Comparison of ENCODE assay signal across 9 cellular contexts in genomic region chr6:36594029-36594815, GRCh38. TPM values are rescaled to one million over a fixed set of nuclear protein-coding genes. Genes with fewer than 3 reads are reported as not detected.
DNase-seq lines count a peak whose midpoint lies in the region; ATAC-seq, FAIRE-seq and TF ChIP-seq lines count a peak whose summit lies in the region.
"Had no signal": no experiment of that assay in that cellular context is flagged by ENCODE, and none has a peak within 500 bp of the region (broad histone marks: within the 10 kb centered on the region; RNA-seq: fewer than 3 reads in every experiment).

Gene SRSF3, plus strand, starts transcription at chr6:36594362. Its CDS starts 2,401 bp downstream, at chr6:36596763.

- FAIRE-seq in small intestine (lab: Jason Lieb, UNC): no peak
- FAIRE-seq: islet of Langerhans had no signal

- peak within 1 kb of the TSS; percentile 79 for H3K4me2 ChIP-seq in mammary epithelial cell (ENCODE audit: insufficient read depth, low read depth, low read length)

- WGBS in mammary epithelial cell (ENCODE audit: low coverage, missing lambda C conversion rate): 0% methylated on average over 44 of the region's 58 CpGs
- 0% methylated on average over 57 to 58 of the region's 58 CpGs for WGBS in small intestine, 3 donors

- no peaks in the 10 kb centered on the region for H3K27me3 ChIP-seq in WERI-Rb-1 (ENCODE audit: insufficient read depth, low read depth, severe bottlenecking)
- H3K27me3 ChIP-seq in mammary epithelial cell (ENCODE audit: insufficient read depth, low read length): no peaks in the 10 kb centered on the region
- no peaks in the 10 kb centered on the region for H3K27me3 ChIP-seq in iPS-20b (ENCODE audit: insufficient read depth, low read length)
- no peaks in the 10 kb centered on the region for H3K27me3 ChIP-seq in small intestine (ENCODE audit: control insufficient read depth in 2 of 2, insufficient read depth in 2 of 2, low read length in 2 of 2)

- ATAC-seq in GM18907 (IDR thresholded peaks at IDR 0.05; ENCODE audit: unreplicated experiment) (peak; percentile 85), HG03159 (IDR thresholded peaks at IDR 0.05; ENCODE audit: unreplicated experiment) (peak; percentile 78)

- dilution Hi-C loops in mammary epithelial cell (cut with HindIII; ENCODE audit: low sequenced_read_pairs): loop anchor here (5.0 kb wide), 1 partner anchor 47 kb away; the partner anchor contains the start of gene STK38

- peaks cover 35% of the 10 kb centered on the region for H4K20me1 ChIP-seq in mammary epithelial cell (ENCODE audit: insufficient read depth, low read length)

- TSS peak; percentile 72 for BruUV-seq in mammary epithelial cell (replicated peaks; lab: Mats Ljungman, UMichigan)

- intact Hi-C loops in mammary epithelial cell (cut with micrococcal nuclease): loop anchor here (1.0 to 2.0 kb wide), 4 partner anchors 17 to 171 kb away; partner anchors contain the start of genes KCTD20, PXT1 and STK38

- H3K79me2 ChIP-seq in mammary epithelial cell (ENCODE audit: insufficient read depth, low read length): peaks cover 58% of the 10 kb centered on the region

- no peaks in the 10 kb centered on the region for H3K9me3 ChIP-seq in WERI-Rb-1 (ENCODE audit: severe bottlenecking)
- no peaks in the 10 kb centered on the region for H3K9me3 ChIP-seq in mammary epithelial cell (replicated peaks; ENCODE audit: insufficient read depth, low read length)
- no peaks in the 10 kb centered on the region for H3K9me3 ChIP-seq in iPS-20b (ENCODE audit: insufficient read depth, low read depth, low read length)
- no peaks in the 10 kb centered on the region for H3K9me3 ChIP-seq in small intestine (ENCODE audit: control insufficient read depth, low read depth)

- H3K36me3 ChIP-seq in WERI-Rb-1 (peaks cover 47% of the 10 kb centered on the region), mammary epithelial cell (ENCODE audit: insufficient read depth, low read length) (peaks cover 20% of the 10 kb centered on the region), iPS-20b (ENCODE audit: insufficient read depth, low read depth, low read length) (peaks cover 46% of the 10 kb centered on the region), small intestine (ENCODE audit: control insufficient read depth in 2 of 2, insufficient read depth in 2 of 2, low read length in 2 of 2) (peaks cover 12 to 17% of the 10 kb centered on the region in 2 donors)

- H2AFZ ChIP-seq in mammary epithelial cell (ENCODE audit: low read depth, low read length): peak within 1 kb of the TSS; percentile 87

- in situ Hi-C loops in mammary epithelial cell (cut with MboI; ENCODE audit: low sequenced_read_pairs in 2 of 2): loop anchor here (10.0 kb wide), 1 partner anchor 49 kb away; the partner anchor contains the start of gene STK38 (in 2 of the 2)

- H3K4me1 ChIP-seq in mammary epithelial cell (ENCODE audit: insufficient read depth, low read length): peaks cover 35% of the 10 kb centered on the region
- H3K4me1 ChIP-seq in iPS-20b (ENCODE audit: insufficient read depth, low read length): peaks cover 3% of the 10 kb centered on the region; the same call in 1 of the 2 replicates
- peaks cover 0 to 10% of the 10 kb centered on the region in 2 donors for H3K4me1 ChIP-seq in small intestine (ENCODE audit: control insufficient read depth in 2 of 2, insufficient read depth in 1 of 2, low read depth in 1 of 2, low read length in 1 of 2)

- CTCF ChIA-PET in mammary epithelial cell (lab: Charles Lee; ENCODE audit: low non-redundant PET): no interaction called here

- peak within 1 kb of the TSS; percentile 100 for H3K9ac ChIP-seq in mammary epithelial cell (ENCODE audit: insufficient read depth, low read length)
- H3K9ac ChIP-seq in iPS-20b (ENCODE audit: low read depth, low read length): peak within 1 kb of the TSS; percentile 97

- DNase-seq in AG08396 (ENCODE audit: low spot score) (peak; percentile 92), NCI-H2227 (lab: John Stamatoyannopoulos, UW; ENCODE audit: unreplicated experiment) (peak; percentile 98), WERI-Rb-1 (peak; percentile 100), mammary epithelial cell (peak; percentile 97), small intestine (peak; percentile 98)

- peak; percentile 65 for TF ChIP-seq CTCF in WERI-Rb-1 (IDR thresholded peaks at IDR 0.05; ENCODE audit: low read depth, low read length)
- TF ChIP-seq CTCF in mammary epithelial cell (conservative IDR thresholded peaks at IDR 0.05 in 1 of 2, IDR thresholded peaks at IDR 0.05 in 1 of 2; ENCODE audit: extremely low read depth in 1 of 2, insufficient read depth in 1 of 2, low read depth in 1 of 2, low read length in 2 of 2): peak in 1 of 2 donors; percentile 57

- H3K27ac ChIP-seq in WERI-Rb-1 (peak within 1 kb of the TSS; percentile 99), mammary epithelial cell (ENCODE audit: insufficient read depth, low read depth, low read length) (peak within 1 kb of the TSS; percentile 97), iPS-20b (ENCODE audit: low read length) (peak within 1 kb of the TSS; percentile 86), small intestine (ENCODE audit: low read depth in 1 of 2, low read length in 1 of 2) (peak within 1 kb of the TSS; percentile 97 to 98)

- H3K4me3 ChIP-seq in WERI-Rb-1 (ENCODE audit: low read depth, low read length) (peak within 1 kb of the TSS; percentile 100), mammary epithelial cell (replicated peaks in 1 of 3; ENCODE audit: insufficient read depth in 1 of 3, low read depth in 2 of 3, low read length in 3 of 3) (peak within 1 kb of the TSS; percentile 68 to 99 (median 92)), iPS-20b (ENCODE audit: low read length) (peak within 1 kb of the TSS; percentile 95), small intestine (ENCODE audit: low read depth in 1 of 2, low read length in 2 of 2) (peak within 1 kb of the TSS; percentile 74 to 79)

RNA-seq across cellular contexts. Expression of gene SRSF3, which starts in this region (rescaled TPM):
- total RNA-seq in mammary epithelial cell: 100 to 1,000 TPM; 167 to 323 TPM
- polyA plus RNA-seq in mammary epithelial cell (394 TPM), small intestine (100 to 1,000 TPM; 115 to 311 (median 126) TPM)
- polyA minus RNA-seq in mammary epithelial cell: 185 TPM

Comparison
In these comparisons a context has a peak if more than half of its experiments do, and no peak if none do; other contexts are left out.
1. Peak in every context shown above with its lines: DNase-seq, ATAC-seq, H3K4me3 ChIP-seq and H3K27ac ChIP-seq.